ENCODE assay signal across 1 cellular context in the genomic region with DNA sequence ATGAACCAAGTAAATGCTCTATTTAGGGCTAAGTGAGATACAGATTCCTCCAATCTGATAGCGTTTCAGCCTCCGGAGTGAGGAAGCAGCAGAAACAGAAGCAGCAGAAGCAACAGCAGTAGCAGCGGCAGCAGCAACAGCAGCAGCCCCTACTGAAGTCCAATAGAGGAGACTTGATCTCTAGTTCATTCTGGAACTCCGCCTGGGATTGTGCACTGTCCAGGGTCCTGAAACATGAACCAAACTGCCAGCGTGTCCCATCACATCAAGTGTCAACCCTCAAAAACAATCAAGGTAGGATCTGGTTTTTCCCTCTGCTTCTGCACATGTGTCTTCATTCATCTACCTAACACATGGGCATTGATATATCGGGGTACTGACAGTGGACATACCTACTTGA.
TF ChIP-seq lines count a peak whose summit lies in the region.

DPP10 (plus strand) TSS at position 97 of the 400 bp plus-strand sequence.

TF ChIP-seq in HepG2, 621 proteins besides CTCF, POLR2A, EP300 and RAD21 (continued from another document and continues in another):
- TF ChIP-seq ZNF609 (CRISPR knock-in tag; IDR thresholded peaks at IDR 0.05; ENCODE audit: borderline replicate concordance): no peak
- no peak for TF ChIP-seq ZNF564 (CRISPR knock-in tag; IDR thresholded peaks at IDR 0.05)
- TF ChIP-seq, protein P1, sequence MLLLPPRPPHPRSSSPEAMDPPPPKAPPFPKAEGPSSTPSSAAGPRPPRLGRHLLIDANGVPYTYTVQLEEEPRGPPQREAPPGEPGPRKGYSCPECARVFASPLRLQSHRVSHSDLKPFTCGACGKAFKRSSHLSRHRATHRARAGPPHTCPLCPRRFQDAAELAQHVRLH (CRISPR knock-in tag; IDR thresholded peaks at IDR 0.05; ENCODE audit: borderline replicate concordance, low read depth): peak; percentile 53; the same call in 1 of the 2 replicates
- peak; percentile 75; the same call in 1 of the 2 replicates for TF ChIP-seq ZSCAN9 (CRISPR knock-in tag; IDR thresholded peaks at IDR 0.05; ENCODE audit: borderline replicate concordance)
- TF ChIP-seq, protein P2, sequence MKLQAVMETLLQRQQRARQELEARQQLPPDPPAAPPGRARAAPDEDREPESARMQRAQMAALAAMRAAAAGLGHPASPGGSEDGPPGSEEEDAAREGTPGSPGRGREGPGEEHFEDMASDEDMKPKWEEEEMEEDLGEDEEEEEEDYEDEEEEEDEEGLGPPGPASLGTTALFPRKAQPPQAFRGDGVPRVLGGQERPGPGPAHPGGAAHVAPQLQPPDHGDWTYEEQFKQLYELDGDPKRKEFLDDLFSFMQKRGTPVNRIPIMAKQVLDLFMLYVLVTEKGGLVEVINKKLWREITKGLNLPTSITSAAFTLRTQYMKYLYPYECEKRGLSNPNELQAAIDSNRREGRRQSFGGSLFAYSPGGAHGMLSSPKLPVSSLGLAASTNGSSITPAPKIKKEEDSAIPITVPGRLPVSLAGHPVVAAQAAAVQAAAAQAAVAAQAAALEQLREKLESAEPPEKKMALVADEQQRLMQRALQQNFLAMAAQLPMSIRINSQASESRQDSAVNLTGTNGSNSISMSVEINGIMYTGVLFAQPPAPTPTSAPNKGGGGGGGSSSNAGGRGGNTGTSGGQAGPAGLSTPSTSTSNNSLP (IDR thresholded peaks at IDR 0.05; ENCODE audit: low read depth, low read length): no peak
- TF ChIP-seq KLF16 (CRISPR knock-in tag; IDR thresholded peaks at IDR 0.05): peak in 1 of 2 experiments; percentile 45; a peak in 1 of 4 replicates
- 0 out of 2 replicates have a peak, but pooled peaks have one; percentile 33 for TF ChIP-seq ZNF607 (CRISPR knock-in tag; IDR thresholded peaks at IDR 0.05; ENCODE audit: borderline replicate concordance)
- 0 out of 2 replicates have a peak, but pooled peaks have one; percentile 43 for TF ChIP-seq KLF11 (CRISPR knock-in tag; IDR thresholded peaks at IDR 0.05)
- peak; percentile 76; the same call in 1 of the 2 replicates for TF ChIP-seq ZNF232 (CRISPR knock-in tag; IDR thresholded peaks at IDR 0.05; ENCODE audit: borderline replicate concordance)
- TF ChIP-seq, protein P3, sequence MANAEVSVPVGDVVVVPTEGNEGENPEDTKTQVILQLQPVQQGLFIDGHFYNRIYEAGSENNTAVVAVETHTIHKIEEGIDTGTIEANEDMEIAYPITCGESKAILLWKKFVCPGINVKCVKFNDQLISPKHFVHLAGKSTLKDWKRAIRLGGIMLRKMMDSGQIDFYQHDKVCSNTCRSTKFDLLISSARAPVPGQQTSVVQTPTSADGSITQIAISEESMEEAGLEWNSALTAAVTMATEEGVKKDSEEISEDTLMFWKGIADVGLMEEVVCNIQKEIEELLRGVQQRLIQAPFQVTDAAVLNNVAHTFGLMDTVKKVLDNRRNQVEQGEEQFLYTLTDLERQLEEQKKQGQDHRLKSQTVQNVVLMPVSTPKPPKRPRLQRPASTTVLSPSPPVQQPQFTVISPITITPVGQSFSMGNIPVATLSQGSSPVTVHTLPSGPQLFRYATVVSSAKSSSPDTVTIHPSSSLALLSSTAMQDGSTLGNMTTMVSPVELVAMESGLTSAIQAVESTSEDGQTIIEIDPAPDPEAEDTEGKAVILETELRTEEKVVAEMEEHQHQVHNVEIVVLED (CRISPR knock-in tag; IDR thresholded peaks at IDR 0.05; ENCODE audit: borderline replicate concordance): no peak
- no peak for TF ChIP-seq CENPBD1 (CRISPR knock-in tag; IDR thresholded peaks at IDR 0.05; ENCODE audit: borderline replicate concordance, low read depth)
- 0 out of 2 replicates have a peak, but pooled peaks have one; percentile 34 for TF ChIP-seq BORCS8-MEF2B (CRISPR knock-in tag; IDR thresholded peaks at IDR 0.05)
- TF ChIP-seq, protein P4, sequence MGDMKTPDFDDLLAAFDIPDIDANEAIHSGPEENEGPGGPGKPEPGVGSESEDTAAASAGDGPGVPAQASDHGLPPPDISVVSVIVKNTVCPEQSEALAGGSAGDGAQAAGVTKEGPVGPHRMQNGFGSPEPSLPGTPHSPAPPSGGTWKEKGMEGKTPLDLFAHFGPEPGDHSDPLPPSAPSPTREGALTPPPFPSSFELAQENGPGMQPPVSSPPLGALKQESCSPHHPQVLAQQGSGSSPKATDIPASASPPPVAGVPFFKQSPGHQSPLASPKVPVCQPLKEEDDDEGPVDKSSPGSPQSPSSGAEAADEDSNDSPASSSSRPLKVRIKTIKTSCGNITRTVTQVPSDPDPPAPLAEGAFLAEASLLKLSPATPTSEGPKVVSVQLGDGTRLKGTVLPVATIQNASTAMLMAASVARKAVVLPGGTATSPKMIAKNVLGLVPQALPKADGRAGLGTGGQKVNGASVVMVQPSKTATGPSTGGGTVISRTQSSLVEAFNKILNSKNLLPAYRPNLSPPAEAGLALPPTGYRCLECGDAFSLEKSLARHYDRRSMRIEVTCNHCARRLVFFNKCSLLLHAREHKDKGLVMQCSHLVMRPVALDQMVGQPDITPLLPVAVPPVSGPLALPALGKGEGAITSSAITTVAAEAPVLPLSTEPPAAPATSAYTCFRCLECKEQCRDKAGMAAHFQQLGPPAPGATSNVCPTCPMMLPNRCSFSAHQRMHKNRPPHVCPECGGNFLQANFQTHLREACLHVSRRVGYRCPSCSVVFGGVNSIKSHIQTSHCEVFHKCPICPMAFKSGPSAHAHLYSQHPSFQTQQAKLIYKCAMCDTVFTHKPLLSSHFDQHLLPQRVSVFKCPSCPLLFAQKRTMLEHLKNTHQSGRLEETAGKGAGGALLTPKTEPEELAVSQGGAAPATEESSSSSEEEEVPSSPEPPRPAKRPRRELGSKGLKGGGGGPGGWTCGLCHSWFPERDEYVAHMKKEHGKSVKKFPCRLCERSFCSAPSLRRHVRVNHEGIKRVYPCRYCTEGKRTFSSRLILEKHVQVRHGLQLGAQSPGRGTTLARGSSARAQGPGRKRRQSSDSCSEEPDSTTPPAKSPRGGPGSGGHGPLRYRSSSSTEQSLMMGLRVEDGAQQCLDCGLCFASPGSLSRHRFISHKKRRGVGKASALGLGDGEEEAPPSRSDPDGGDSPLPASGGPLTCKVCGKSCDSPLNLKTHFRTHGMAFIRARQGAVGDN (CRISPR knock-in tag; IDR thresholded peaks at IDR 0.05): no peak
- TF ChIP-seq SIX4 (CRISPR knock-in tag; IDR thresholded peaks at IDR 0.05): no peak
- TF ChIP-seq ZBTB38 (CRISPR knock-in tag; IDR thresholded peaks at IDR 0.05): no peak
- no peak for TF ChIP-seq SIN3B (IDR thresholded peaks at IDR 0.05; ENCODE audit: low read length)
- no peak for TF ChIP-seq ETV6 (CRISPR knock-in tag; conservative IDR thresholded peaks at IDR 0.05)
- TF ChIP-seq ZSCAN21 (CRISPR knock-in tag; IDR thresholded peaks at IDR 0.05; ENCODE audit: borderline replicate concordance): no peak
- TF ChIP-seq ZNF205 (CRISPR knock-in tag; IDR thresholded peaks at IDR 0.05): no peak
- no peak for TF ChIP-seq TP53 (CRISPR knock-in tag; conservative IDR thresholded peaks at IDR 0.05)
- no peak for TF ChIP-seq ZNF354B (CRISPR knock-in tag; IDR thresholded peaks at IDR 0.05)
- no peak for TF ChIP-seq ZSCAN29 (CRISPR knock-in tag; conservative IDR thresholded peaks at IDR 0.05)
- TF ChIP-seq ZNF431 (CRISPR knock-in tag; IDR thresholded peaks at IDR 0.05; ENCODE audit: borderline replicate concordance, low read depth): no peak
- no peak for TF ChIP-seq TAF15 (IDR thresholded peaks at IDR 0.05; ENCODE audit: low read depth, low read length, poor library complexity, severe bottlenecking)
- no peak for TF ChIP-seq TCF7L2 (IDR thresholded peaks at IDR 0.05; ENCODE audit: low read depth, low read length)
- TF ChIP-seq KAT8 (CRISPR knock-in tag; IDR thresholded peaks at IDR 0.05): no peak
- no peak for TF ChIP-seq ARNT2 (CRISPR knock-in tag; IDR thresholded peaks at IDR 0.05; ENCODE audit: low read depth)
- TF ChIP-seq ZNF430 (CRISPR knock-in tag; IDR thresholded peaks at IDR 0.05): 0 out of 2 replicates have a peak, but pooled peaks have one; percentile 19
- no peak for TF ChIP-seq ELF1 (CRISPR knock-in tag; IDR thresholded peaks at IDR 0.05)
- TF ChIP-seq ELF4 (CRISPR knock-in tag; IDR thresholded peaks at IDR 0.05; ENCODE audit: borderline replicate concordance): no peak
- TF ChIP-seq DNMT3B (CRISPR knock-in tag; conservative IDR thresholded peaks at IDR 0.05): 0 out of 2 replicates have a peak, but pooled peaks have one; percentile 37
- no peak for TF ChIP-seq ZNF101 (CRISPR knock-in tag; IDR thresholded peaks at IDR 0.05; ENCODE audit: borderline replicate concordance, low read depth)
- TF ChIP-seq RORA (CRISPR knock-in tag; IDR thresholded peaks at IDR 0.05): no peak
- peak; percentile 41; the same call in 1 of the 2 replicates for TF ChIP-seq ZNF691 (CRISPR knock-in tag; IDR thresholded peaks at IDR 0.05; ENCODE audit: borderline replicate concordance, low read depth)
- TF ChIP-seq ZNF484 (CRISPR knock-in tag; IDR thresholded peaks at IDR 0.05; ENCODE audit: borderline replicate concordance, low read depth): no peak
- TF ChIP-seq, protein P5, sequence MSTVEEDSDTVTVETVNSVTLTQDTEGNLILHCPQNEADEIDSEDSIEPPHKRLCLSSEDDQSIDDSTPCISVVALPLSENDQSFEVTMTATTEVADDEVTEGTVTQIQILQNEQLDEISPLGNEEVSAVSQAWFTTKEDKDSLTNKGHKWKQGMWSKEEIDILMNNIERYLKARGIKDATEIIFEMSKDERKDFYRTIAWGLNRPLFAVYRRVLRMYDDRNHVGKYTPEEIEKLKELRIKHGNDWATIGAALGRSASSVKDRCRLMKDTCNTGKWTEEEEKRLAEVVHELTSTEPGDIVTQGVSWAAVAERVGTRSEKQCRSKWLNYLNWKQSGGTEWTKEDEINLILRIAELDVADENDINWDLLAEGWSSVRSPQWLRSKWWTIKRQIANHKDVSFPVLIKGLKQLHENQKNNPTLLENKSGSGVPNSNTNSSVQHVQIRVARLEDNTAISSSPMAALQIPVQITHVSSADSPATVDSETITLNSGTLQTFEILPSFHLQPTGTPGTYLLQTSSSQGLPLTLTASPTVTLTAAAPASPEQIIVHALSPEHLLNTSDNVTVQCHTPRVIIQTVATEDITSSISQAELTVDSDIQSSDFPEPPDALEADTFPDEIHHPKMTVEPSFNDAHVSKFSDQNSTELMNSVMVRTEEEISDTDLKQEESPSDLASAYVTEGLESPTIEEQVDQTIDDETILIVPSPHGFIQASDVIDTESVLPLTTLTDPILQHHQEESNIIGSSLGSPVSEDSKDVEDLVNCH (CRISPR knock-in tag; IDR thresholded peaks at IDR 0.05): no peak
- no peak for TF ChIP-seq SATB2 (CRISPR knock-in tag; IDR thresholded peaks at IDR 0.05)
